8 cellular contexts compared by ENCODE assay signal in genomic region chr3:186275436-186275835, GRCh38.
"Had no signal": no experiment of that assay in that cellular context is flagged by ENCODE, and none has a peak within 500 bp of the region (broad histone marks: within the 10 kb centered on the region; RNA-seq: fewer than 3 reads in every experiment).

No MANE protein-coding gene starts in this region.

- H3K27ac ChIP-seq: GM23248 had no signal

- H3K36me3 ChIP-seq: HAP-1 had no signal

- H3K4me3 Mint-ChIP-seq: HFFc6 had no signal

- ATAC-seq: HCT116, K562 had no signal

- H3K27ac Mint-ChIP-seq: HFFc6 had no signal

- H3K9me3 Mint-ChIP-seq: HFFc6 had no signal

- H3K4me1 ChIP-seq: HAP-1 had no signal

- DNase-seq: GM23248, GOT3, H7, HFFc6, IMR-90 had no signal

- H3K9me3 ChIP-seq: HAP-1 had no signal

- H2AFZ ChIP-seq: GM23248 had no signal

- H3K4me3 ChIP-seq: GM23248, HAP-1, K562 had no signal
